Comparison of ENCODE assay signal across 11 cellular contexts in genomic region chr19:1906985-1907562, GRCh38. TPM values are rescaled to one million over a fixed set of nuclear protein-coding genes. Genes with fewer than 3 reads are reported as not detected.
DNase-seq lines count a peak whose midpoint lies in the region; ATAC-seq, FAIRE-seq and TF ChIP-seq lines count a peak whose summit lies in the region.
"Had no signal": no experiment of that assay in that cellular context is flagged by ENCODE, and none has a peak within 500 bp of the region (broad histone marks: within the 10 kb centered on the region; RNA-seq: fewer than 3 reads in every experiment).

No MANE protein-coding gene starts in this region.

- no peak overlapping the region for H3K27ac Mint-ChIP-seq in stimulated activated naive CD8-positive, alpha-beta T cell treated with anti-CD3 and anti-CD28 coated beads, Interleukin-15, Interleukin-2, amounts not matched to agents 100 ng/mL and 50 ng/mL, for 24 hours
- H3K27ac Mint-ChIP-seq in stimulated activated naive CD8-positive, alpha-beta T cell treated with anti-CD3 and anti-CD28 coated beads, Interleukin-15, amount 100 ng/mL, for 72 hours, result peak overlapping the region in 1 of 2 donors; percentile 33

- no peak for FAIRE-seq in keratinocyte (lab: Jason Lieb, UNC)
- FAIRE-seq: endothelial cell of umbilical vein, GM12891 had no signal

- no peak overlapping the region for H2AFZ ChIP-seq in keratinocyte (ENCODE audit: control insufficient read depth, low read length)

- H3K4me2 ChIP-seq in keratinocyte (ENCODE audit: control insufficient read depth, extremely low read depth, insufficient read depth, low read depth, low read length), result peak overlapping the region; percentile 92

- TF ChIP-seq CTCF in keratinocyte (optimal IDR thresholded peaks at IDR 0.05 in 1 of 3, IDR thresholded peaks at IDR 0.05 in 1 of 3, conservative IDR thresholded peaks at IDR 0.05 in 1 of 3; ENCODE audit: extremely low read depth in 1 of 3, insufficient read depth in 2 of 3, low read length in 3 of 3) (no peak), vagina (IDR thresholded peaks at IDR 0.05) (no peak)

- H4K20me1 ChIP-seq in keratinocyte (ENCODE audit: control insufficient read depth, extremely low read depth, insufficient read depth, low read length), result peaks cover 5% of the 10 kb centered on the region

- peaks cover 52% of the 10 kb centered on the region for H3K79me2 ChIP-seq in keratinocyte (ENCODE audit: control insufficient read depth, insufficient read depth, low read length)

- DNase-seq in stimulated activated naive CD8-positive, alpha-beta T cell treated with anti-CD3 and anti-CD28 coated beads, Interleukin-15, amount 100 ng/mL, for 72 hours, result no peak
- DNase-seq in keratinocyte (ENCODE audit: low read depth, low spot score), result no peak
- DNase-seq in vagina (ENCODE audit: extremely low spot score in 2 of 2), result no peak
- DNase-seq in stimulated activated CD4-positive, alpha-beta T cell treated with anti-CD3 and anti-CD28 coated beads, Interleukin-15, amount 100 ng/mL, for 24 hours, result no peak
- no peak for DNase-seq in COLO668 (lab: John Stamatoyannopoulos, UW; ENCODE audit: unreplicated experiment)
- DNase-seq: activated effector memory CD4-positive, alpha-beta T cell treated with anti-CD3 and anti-CD28 coated beads, Interleukin-2, amount 50 U/mL, for 16 hours; Karpas-422; NCI-H345 had no signal

- H3K36me3 ChIP-seq in keratinocyte (ENCODE audit: control insufficient read depth in 2 of 2, extremely low read depth in 1 of 2, insufficient read depth in 2 of 2, low read length in 2 of 2) (peaks cover 0 to 3% of the 10 kb centered on the region in 2 experiments), vagina (no peaks in the 10 kb centered on the region)

- H3K4me3 Mint-ChIP-seq in stimulated activated naive CD8-positive, alpha-beta T cell treated with anti-CD3 and anti-CD28 coated beads, Interleukin-15, Interleukin-2, amounts not matched to agents 100 ng/mL and 50 ng/mL, for 24 hours, result peak overlapping the region; percentile 10
- H3K4me3 Mint-ChIP-seq in stimulated activated naive CD8-positive, alpha-beta T cell treated with anti-CD3 and anti-CD28 coated beads, Interleukin-15, amount 100 ng/mL, for 72 hours, result peak overlapping the region in 1 of 2 donors; percentile 51

- H3K27me3 Mint-ChIP-seq in stimulated activated naive CD8-positive, alpha-beta T cell treated with anti-CD3 and anti-CD28 coated beads, Interleukin-15, Interleukin-2, amounts not matched to agents 100 ng/mL and 50 ng/mL, for 24 hours, result no peaks in the 10 kb centered on the region
- no peaks in the 10 kb centered on the region for H3K27me3 Mint-ChIP-seq in stimulated activated naive CD8-positive, alpha-beta T cell treated with anti-CD3 and anti-CD28 coated beads, Interleukin-15, amount 100 ng/mL, for 72 hours

- H3K4me1 ChIP-seq in keratinocyte (ENCODE audit: control insufficient read depth, extremely low read depth, insufficient read depth, low read length) (peaks cover 37% of the 10 kb centered on the region), vagina (peaks cover 64% of the 10 kb centered on the region)

- H3K27ac ChIP-seq in keratinocyte (ENCODE audit: control insufficient read depth, insufficient read depth, low read length) (peak overlapping the region; percentile 66), vagina (peak overlapping the region; percentile 60)

- H3K9me3 Mint-ChIP-seq in stimulated activated naive CD8-positive, alpha-beta T cell treated with anti-CD3 and anti-CD28 coated beads, Interleukin-15, Interleukin-2, amounts not matched to agents 100 ng/mL and 50 ng/mL, for 24 hours, result no peaks in the 10 kb centered on the region
- no peaks in the 10 kb centered on the region for H3K9me3 Mint-ChIP-seq in stimulated activated naive CD8-positive, alpha-beta T cell treated with anti-CD3 and anti-CD28 coated beads, Interleukin-15, amount 100 ng/mL, for 72 hours

- no peak for ATAC-seq in stimulated activated naive CD8-positive, alpha-beta T cell treated with anti-CD3 and anti-CD28 coated beads, Interleukin-15, amount 100 ng/mL, for 72 hours

- H3K27me3 ChIP-seq in keratinocyte (ENCODE audit: control insufficient read depth, extremely low read depth, insufficient read depth, low read length), result no peaks in the 10 kb centered on the region
- no peaks in the 10 kb centered on the region for H3K27me3 ChIP-seq in vagina

- peak overlapping the region in 2 of 3 experiments; percentile 64 for H3K4me3 ChIP-seq in keratinocyte (ENCODE audit: control insufficient read depth in 2 of 3, extremely low read depth in 1 of 3, insufficient read depth in 2 of 3, low read depth in 1 of 3, low read length in 3 of 3)
- no peak overlapping the region for H3K4me3 ChIP-seq in vagina

- intact Hi-C loops in vagina (cut with DNase I), result no loop called here

- peaks cover 52% of the 10 kb centered on the region for H3K4me1 Mint-ChIP-seq in stimulated activated naive CD8-positive, alpha-beta T cell treated with anti-CD3 and anti-CD28 coated beads, Interleukin-15, Interleukin-2, amounts not matched to agents 100 ng/mL and 50 ng/mL, for 24 hours (ENCODE audit: low read depth)
- peaks cover 75% of the 10 kb centered on the region for H3K4me1 Mint-ChIP-seq in stimulated activated naive CD8-positive, alpha-beta T cell treated with anti-CD3 and anti-CD28 coated beads, Interleukin-15, amount 100 ng/mL, for 72 hours

- no peaks in the 10 kb centered on the region for H3K9me1 ChIP-seq in keratinocyte (ENCODE audit: control insufficient read depth, extremely low read depth, insufficient read depth, low read length)

- H3K9me3 ChIP-seq in keratinocyte (ENCODE audit: control insufficient read depth, low read depth, low read length) (no peaks in the 10 kb centered on the region), vagina (no peaks in the 10 kb centered on the region)

- peak overlapping the region; percentile 73 for H3K9ac ChIP-seq in keratinocyte (ENCODE audit: control insufficient read depth, extremely low read depth, insufficient read depth, low read length)

- H3K36me3 Mint-ChIP-seq in stimulated activated naive CD8-positive, alpha-beta T cell treated with anti-CD3 and anti-CD28 coated beads, Interleukin-15, Interleukin-2, amounts not matched to agents 100 ng/mL and 50 ng/mL, for 24 hours (ENCODE audit: low read depth), result no peaks in the 10 kb centered on the region

- TF ChIP-seq POLR2A in vagina (IDR thresholded peaks at IDR 0.05), result no peak

- dilution Hi-C loops in keratinocyte (cut with MboI; ENCODE audit: extremely low pct_ligation_motif_present, low sequenced_read_pairs), result no loop called here

RNA-seq across cellular contexts. Expression of gene ADAT3, which starts 1.9 kb away (rescaled TPM):
- 0.55 to 0.93 TPM (median 0.85 TPM) in 3 replicates for polyA plus RNA-seq in keratinocyte
- polyA plus RNA-seq in keratinocyte (2011; ENCODE audit: low read depth), result 0.69 TPM
- 0.15 and 1.7 TPM in 2 replicates for polyA plus RNA-seq in keratinocyte (2011; cell fraction: cytosol; rRNA removed)
- 1.2 and 2.4 TPM in 2 replicates for polyA plus RNA-seq in keratinocyte (2011; cell fraction: nucleus; rRNA removed)
- 1.9 and 3.4 TPM in 2 replicates for polyA plus RNA-seq in keratinocyte (2012; ENCODE audit: low replicate concordance)
- polyA minus RNA-seq in keratinocyte, result 0.20 to 0.36 TPM in 2 of 3 replicates, not detected in the other
- 2.1 TPM for polyA minus RNA-seq in keratinocyte (2011; cell fraction: cytosol; rRNA and poly(A)+ RNA removed)
- 2.1 and 2.6 TPM in 2 replicates for polyA minus RNA-seq in keratinocyte (2011; cell fraction: nucleus; rRNA and poly(A)+ RNA removed)
- 5.2 TPM for total RNA-seq in vagina

RNA-seq across cellular contexts. Expression of gene SCAMP4, which starts 1.9 kb away (rescaled TPM):
- polyA plus RNA-seq in keratinocyte, result 4.8 to 30.3 TPM (median 7.0 TPM) in 3 replicates
- polyA plus RNA-seq in keratinocyte (2011; ENCODE audit: low read depth), result 10.6 TPM
- 7.3 and 17.8 TPM in 2 replicates for polyA plus RNA-seq in keratinocyte (2011; cell fraction: cytosol; rRNA removed)
- polyA plus RNA-seq in keratinocyte (2011; cell fraction: nucleus; rRNA removed), result 33.4 and 43.4 TPM in 2 replicates
- polyA plus RNA-seq in keratinocyte (2012; ENCODE audit: low replicate concordance), result 27.2 and 45.1 TPM in 2 replicates
- polyA minus RNA-seq in keratinocyte, result 8.2 to 40.3 TPM (median 10.1 TPM) in 3 replicates
- polyA minus RNA-seq in keratinocyte (2011; cell fraction: cytosol; rRNA and poly(A)+ RNA removed), result 62.7 TPM
- 38.2 and 42.0 TPM in 2 replicates for polyA minus RNA-seq in keratinocyte (2011; cell fraction: nucleus; rRNA and poly(A)+ RNA removed)
- total RNA-seq in vagina, result 51.3 TPM

RNA-seq across cellular contexts. Expression of gene ABHD17A, which starts 21.8 kb away (rescaled TPM):
- 27.2 to 67.3 TPM (median 31.0 TPM) in 3 replicates for polyA plus RNA-seq in keratinocyte
- polyA plus RNA-seq in keratinocyte (2011; ENCODE audit: low read depth), result 9.2 TPM
- 20.8 and 62.5 TPM in 2 replicates for polyA plus RNA-seq in keratinocyte (2011; cell fraction: cytosol; rRNA removed)
- polyA plus RNA-seq in keratinocyte (2011; cell fraction: nucleus; rRNA removed), result 29.9 and 47.5 TPM in 2 replicates
- polyA plus RNA-seq in keratinocyte (2012; ENCODE audit: low replicate concordance), result 20.6 and 43.3 TPM in 2 replicates
- 13.2 to 23.4 TPM (median 20.6 TPM) in 3 replicates for polyA minus RNA-seq in keratinocyte
- 122 TPM for polyA minus RNA-seq in keratinocyte (2011; cell fraction: cytosol; rRNA and poly(A)+ RNA removed)
- polyA minus RNA-seq in keratinocyte (2011; cell fraction: nucleus; rRNA and poly(A)+ RNA removed), result 13.3 and 22.2 TPM in 2 replicates
- total RNA-seq in vagina, result 83.0 TPM

RNA-seq across cellular contexts. Expression of gene CSNK1G2, which starts 33.9 kb away (rescaled TPM):
- 32.5 to 72.4 TPM (median 34.9 TPM) in 3 replicates for polyA plus RNA-seq in keratinocyte
- polyA plus RNA-seq in keratinocyte (2011; ENCODE audit: low read depth), result 14.4 TPM
- 22.1 and 49.3 TPM in 2 replicates for polyA plus RNA-seq in keratinocyte (2011; cell fraction: cytosol; rRNA removed)
- 90.4 and 133 TPM in 2 replicates for polyA plus RNA-seq in keratinocyte (2011; cell fraction: nucleus; rRNA removed)
- 25.9 and 54.3 TPM in 2 replicates for polyA plus RNA-seq in keratinocyte (2012; ENCODE audit: low replicate concordance)
- polyA minus RNA-seq in keratinocyte, result 35.5 to 112 TPM (median 44.5 TPM) in 3 replicates
- 56.2 TPM for polyA minus RNA-seq in keratinocyte (2011; cell fraction: cytosol; rRNA and poly(A)+ RNA removed)
- 27.7 and 34.6 TPM in 2 replicates for polyA minus RNA-seq in keratinocyte (2011; cell fraction: nucleus; rRNA and poly(A)+ RNA removed)
- total RNA-seq in vagina, result 77.6 TPM

RNA-seq across cellular contexts. Expression of gene KLF16, which starts 43.7 kb away (rescaled TPM):
- polyA plus RNA-seq in keratinocyte, result 4.9 to 14.7 TPM (median 6.0 TPM) in 3 replicates
- polyA plus RNA-seq in keratinocyte (2011; ENCODE audit: low read depth), result 2.6 TPM
- 4.7 and 19.3 TPM in 2 replicates for polyA plus RNA-seq in keratinocyte (2011; cell fraction: cytosol; rRNA removed)
- 7.7 and 17.7 TPM in 2 replicates for polyA plus RNA-seq in keratinocyte (2011; cell fraction: nucleus; rRNA removed)
- 13.9 and 30.6 TPM in 2 replicates for polyA plus RNA-seq in keratinocyte (2012; ENCODE audit: low replicate concordance)
- polyA minus RNA-seq in keratinocyte, result 1.9 to 11.4 TPM (median 2.2 TPM) in 3 replicates
- polyA minus RNA-seq in keratinocyte (2011; cell fraction: cytosol; rRNA and poly(A)+ RNA removed), result 48.5 TPM
- polyA minus RNA-seq in keratinocyte (2011; cell fraction: nucleus; rRNA and poly(A)+ RNA removed), result 8.2 and 11.3 TPM in 2 replicates
- total RNA-seq in vagina, result 7.6 TPM

Comparison
In these comparisons a context has a peak if more than half of its experiments do, and no peak if none do; other contexts are left out.
1. H3K4me3 ChIP-seq: peak in keratinocyte (2 of 3); none in vagina (0 of 2).